In genomic region chr17:79038545-79039135, GRCh38 we compare ENCODE assay signal across 12 cellular contexts. TPM values are rescaled to one million over a fixed set of nuclear protein-coding genes. Genes with fewer than 3 reads are reported as not detected.
DNase-seq lines count a peak whose midpoint lies in the region; ATAC-seq and TF ChIP-seq lines count a peak whose summit lies in the region.
"Had no signal": no experiment of that assay in that cellular context is flagged by ENCODE, and none has a peak within 500 bp of the region (broad histone marks: within the 10 kb centered on the region; RNA-seq: fewer than 3 reads in every experiment).

No MANE protein-coding gene starts in this region.

- no peaks in the 10 kb centered on the region for H3K79me2 ChIP-seq in osteoblast (ENCODE audit: insufficient read depth, low read length)

- no peaks in the 10 kb centered on the region for H3K9me3 Mint-ChIP-seq in activated naive CD8-positive, alpha-beta T cell treated with anti-CD3 and anti-CD28 coated beads for 36 hours
- H3K9me3 Mint-ChIP-seq: T-cell had no signal

- no peaks in the 10 kb centered on the region for H3K36me3 Mint-ChIP-seq in activated naive CD8-positive, alpha-beta T cell treated with anti-CD3 and anti-CD28 coated beads for 36 hours
- H3K36me3 Mint-ChIP-seq: activated naive CD4-positive, alpha-beta T cell treated with anti-CD3 and anti-CD28 coated beads, Interleukin-2, amount 50 U/mL, for 72 hours; T-cell had no signal

- peaks cover 28% of the 10 kb centered on the region for H3K4me1 ChIP-seq in osteoblast (ENCODE audit: insufficient read depth, low read length)
- no peaks in the 10 kb centered on the region for H3K4me1 ChIP-seq in BE2C
- H3K4me1 ChIP-seq: uterus had no signal

- no peak overlapping the region for H3K4me3 Mint-ChIP-seq in activated naive CD8-positive, alpha-beta T cell treated with anti-CD3 and anti-CD28 coated beads for 36 hours
- H3K4me3 Mint-ChIP-seq: T-cell had no signal

- ATAC-seq in esophagus mucosa = peak; percentile 44
- no peak for ATAC-seq in GM21825 (IDR thresholded peaks at IDR 0.05; ENCODE audit: unreplicated experiment)
- ATAC-seq: T-cell had no signal

- TF ChIP-seq CTCF in osteoblast (IDR thresholded peaks at IDR 0.05; ENCODE audit: extremely low read depth, low read depth, low read length) = no peak
- TF ChIP-seq CTCF in BE2C (IDR thresholded peaks at IDR 0.05; ENCODE audit: low read depth, low read length) = no peak

- H3K4me2 ChIP-seq in osteoblast (ENCODE audit: insufficient read depth, low read length) = peak overlapping the region; percentile 46

- peak overlapping the region; percentile 88 for H2AFZ ChIP-seq in osteoblast (ENCODE audit: low read length)

- peaks cover 1% of the 10 kb centered on the region for H3K4me1 Mint-ChIP-seq in activated naive CD8-positive, alpha-beta T cell treated with anti-CD3 and anti-CD28 coated beads for 36 hours

- H3K27me3 ChIP-seq in osteoblast (ENCODE audit: insufficient read depth, low read length) (peaks cover 2% of the 10 kb centered on the region), BE2C (no peaks in the 10 kb centered on the region)
- H3K27me3 ChIP-seq: uterus had no signal

- H3K27ac Mint-ChIP-seq in activated naive CD8-positive, alpha-beta T cell treated with anti-CD3 and anti-CD28 coated beads for 36 hours = no peak overlapping the region
- H3K27ac Mint-ChIP-seq: activated naive CD4-positive, alpha-beta T cell treated with anti-CD3 and anti-CD28 coated beads, Interleukin-2, amount 50 U/mL, for 72 hours; T-cell had no signal

- H3K4me3 ChIP-seq in osteoblast (ENCODE audit: insufficient read depth, low read length) (no peak overlapping the region), BE2C (ENCODE audit: low read depth, low read length) (no peak overlapping the region)
- H3K4me3 ChIP-seq: uterus had no signal

- H3K36me3 ChIP-seq in osteoblast (ENCODE audit: insufficient read depth, low read length) (no peaks in the 10 kb centered on the region), BE2C (no peaks in the 10 kb centered on the region)
- H3K36me3 ChIP-seq: uterus had no signal

- DNase-seq in AG20443 (ENCODE audit: low spot score) = peak; percentile 92
- peak; percentile 99 for DNase-seq in NCI-H226
- DNase-seq in osteoblast (ENCODE audit: insufficient read length, low spot score, missing footprints) = peak; percentile 96
- no peak for DNase-seq in activated naive CD8-positive, alpha-beta T cell treated with anti-CD3 and anti-CD28 coated beads for 36 hours
- no peak for DNase-seq in NCI-H748 treated with DMSO at 0.1 percent for 48 hours (lab: John Stamatoyannopoulos, UW)
- no peak for DNase-seq in BE2C
- DNase-seq: Calu3, T-cell had no signal

- H3K27me3 Mint-ChIP-seq in activated naive CD8-positive, alpha-beta T cell treated with anti-CD3 and anti-CD28 coated beads for 36 hours = no peaks in the 10 kb centered on the region

- no peaks in the 10 kb centered on the region for H4K20me1 ChIP-seq in osteoblast (ENCODE audit: insufficient read depth, low read length)

- H3K9me3 ChIP-seq in osteoblast (ENCODE audit: low read depth, low read length) = no peaks in the 10 kb centered on the region
- no peaks in the 10 kb centered on the region for H3K9me3 ChIP-seq in BE2C
- H3K9me3 ChIP-seq: uterus had no signal

- peak overlapping the region; percentile 95 for H3K27ac ChIP-seq in osteoblast (ENCODE audit: low read depth, low read length)
- H3K27ac ChIP-seq: uterus had no signal

RNA-seq across cellular contexts. Expression of gene C1QTNF1, which starts 14.7 kb away (rescaled TPM):
- 4.1 TPM for total RNA-seq in esophagus mucosa
- 13.8 and 14.4 TPM in 2 replicates for total RNA-seq in osteoblast
- total RNA-seq in activated naive CD8-positive, alpha-beta T cell treated with anti-CD3 and anti-CD28 coated beads for 36 hours = under 1 TPM; 0.12 to 0.14 TPM
- 11.1 TPM for polyA plus RNA-seq in BE2C (2012; ENCODE audit: insufficient read depth, insufficient read length, low read depth)
- total RNA-seq: activated naive CD4-positive, alpha-beta T cell treated with anti-CD3 and anti-CD28 coated beads, Interleukin-2, amount 50 U/mL, for 72 hours had no signal

RNA-seq across cellular contexts. Expression of gene CANT1, which starts 29.1 kb away (rescaled TPM):
- total RNA-seq in esophagus mucosa = 55.5 TPM
- 49.2 and 51.3 TPM in 2 replicates for total RNA-seq in osteoblast
- 10 to 100 TPM; 39.3 to 43.1 TPM for total RNA-seq in activated naive CD8-positive, alpha-beta T cell treated with anti-CD3 and anti-CD28 coated beads for 36 hours
- polyA plus RNA-seq in BE2C (2012; ENCODE audit: insufficient read depth, insufficient read length, low read depth) = 99.6 TPM

RNA-seq across cellular contexts. Expression of gene ENGASE, which starts 36.0 kb away (rescaled TPM):
- total RNA-seq in esophagus mucosa = 6.5 TPM
- 11.8 and 14.5 TPM in 2 replicates for total RNA-seq in osteoblast
- total RNA-seq in activated naive CD8-positive, alpha-beta T cell treated with anti-CD3 and anti-CD28 coated beads for 36 hours = 10 to 100 TPM; 23.4 to 26.3 TPM
- 68.4 TPM for polyA plus RNA-seq in BE2C (2012; ENCODE audit: insufficient read depth, insufficient read length, low read depth)

RNA-seq across cellular contexts. Expression of gene LGALS3BP, which starts 58.9 kb away (rescaled TPM):
- total RNA-seq in esophagus mucosa = 193 TPM
- 388 and 457 TPM in 2 replicates for total RNA-seq in osteoblast
- total RNA-seq in activated naive CD8-positive, alpha-beta T cell treated with anti-CD3 and anti-CD28 coated beads for 36 hours = 10 to 100 TPM; 86.8 to 89.7 TPM
- polyA plus RNA-seq in BE2C (2012; ENCODE audit: insufficient read depth, insufficient read length, low read depth) = 544 TPM

Comparison
In these comparisons a context has a peak if more than half of its experiments do, and no peak if none do; other contexts are left out.
1. DNase-seq: peak in AG20443 (single experiment), NCI-H226 (single experiment) and osteoblast (single experiment); none in activated naive CD8-positive, alpha-beta T cell treated with anti-CD3 and anti-CD28 coated beads for 36 hours (single experiment), NCI-H748 treated with DMSO at 0.1 percent for 48 hours (single experiment) and BE2C (single experiment).